ENCODE assay signal across 10 cellular contexts in the genomic region with DNA sequence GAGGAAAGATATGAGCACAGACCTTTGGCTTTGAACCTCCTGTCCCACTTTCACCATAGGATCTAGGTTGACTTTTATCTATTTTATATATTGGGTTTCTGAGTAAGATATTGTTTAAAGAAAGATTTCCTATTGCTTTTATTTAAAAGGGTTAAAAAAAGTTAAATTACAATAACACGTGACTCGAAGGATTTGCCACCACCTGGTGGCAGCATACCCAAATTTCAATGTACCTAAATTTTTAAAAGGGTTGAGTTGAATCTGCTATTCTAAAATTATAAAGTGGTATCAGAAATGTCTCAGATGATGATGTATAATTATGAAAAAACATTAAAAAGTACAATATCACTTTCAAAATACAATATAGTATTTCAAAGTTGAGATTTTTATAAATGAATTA.
DNase-seq lines count a peak whose midpoint lies in the region; ATAC-seq and TF ChIP-seq lines count a peak whose summit lies in the region.
"Had no signal": no experiment of that assay in that cellular context is flagged by ENCODE, and none has a peak within 500 bp of the region (broad histone marks: within the 10 kb centered on the region; RNA-seq: fewer than 3 reads in every experiment).

No MANE protein-coding gene starts in this region.

- H3K27ac ChIP-seq in WERI-Rb-1 (no peak overlapping the region), hepatocyte (no peak overlapping the region), gastrocnemius medialis (no peak overlapping the region)
- H3K27ac ChIP-seq: neutrophil had no signal

- H2AFZ ChIP-seq in hepatocyte = no peak overlapping the region

- H3K4me1 ChIP-seq in hepatocyte (ENCODE audit: insufficient read depth) (peaks cover 6% of the 10 kb centered on the region), gastrocnemius medialis (no peaks in the 10 kb centered on the region)

- TF ChIP-seq POLR2A in gastrocnemius medialis (IDR thresholded peaks at IDR 0.05) = no peak

- no peak for ATAC-seq in gastrocnemius medialis

- 75% methylated on average over 2 of the region's 2 CpGs for WGBS in hepatocyte (ENCODE audit: low lambda C conversion rate, missing lambda C conversion rate)

- H3K9me3 ChIP-seq in WERI-Rb-1 (ENCODE audit: severe bottlenecking) (no peaks in the 10 kb centered on the region), hepatocyte (ENCODE audit: low read depth) (no peaks in the 10 kb centered on the region), gastrocnemius medialis (no peaks in the 10 kb centered on the region)
- H3K9me3 ChIP-seq: neutrophil had no signal

- DNase-seq in AG09319 (ENCODE audit: extremely low read depth, low read depth) = no peak
- DNase-seq in HCEC 1CT = peak; percentile 17
- DNase-seq in WERI-Rb-1 = peak; percentile 17
- DNase-seq in hepatocyte (ENCODE audit: low spot score) = no peak
- no peak for DNase-seq in NK-92 treated with Interleukin-12 subunit alpha and Interleukin-12 subunit beta, amount 100 ng/mL, for 24 hours (lab: John Stamatoyannopoulos, UW)
- DNase-seq in NCI-H1694 (lab: John Stamatoyannopoulos, UW) = no peak
- DNase-seq in NCI-H1092 (lab: John Stamatoyannopoulos, UW) = no peak
- DNase-seq in gastrocnemius medialis = no peak
- DNase-seq: stimulated activated CD8-positive, alpha-beta memory T cell treated with anti-CD3 and anti-CD28 coated beads, Interleukin-4, amount 100 ng/mL, for 48 hours had no signal

- H3K79me2 ChIP-seq in hepatocyte = no peaks in the 10 kb centered on the region

- intact Hi-C loops in gastrocnemius medialis (cut with DNase I; ENCODE audit: low total_unique reads) = no loop called here

- H3K4me2 ChIP-seq in hepatocyte = no peak overlapping the region

- no peaks in the 10 kb centered on the region for H3K9me2 ChIP-seq in hepatocyte (replicated peaks; ENCODE audit: insufficient read depth)

- H3K4me3 ChIP-seq in WERI-Rb-1 (ENCODE audit: low read depth, low read length) (no peak overlapping the region), hepatocyte (no peak overlapping the region), gastrocnemius medialis (no peak overlapping the region)

- no peaks in the 10 kb centered on the region for H3K36me3 ChIP-seq in WERI-Rb-1
- no peaks in the 10 kb centered on the region for H3K36me3 ChIP-seq in hepatocyte (replicated peaks; ENCODE audit: insufficient read depth, low read depth)
- no peaks in the 10 kb centered on the region for H3K36me3 ChIP-seq in gastrocnemius medialis
- H3K36me3 ChIP-seq: neutrophil had no signal

- in situ Hi-C loops in gastrocnemius medialis (cut with MboI; ENCODE audit: low sequenced_read_pairs in 4 of 4) = no loop called here

- H4K20me1 ChIP-seq in hepatocyte (ENCODE audit: insufficient read depth, poor library complexity, severe bottlenecking) = no peaks in the 10 kb centered on the region

- TF ChIP-seq CTCF in AG09319 (IDR thresholded peaks at IDR 0.05; ENCODE audit: low read depth, low read length) (peak; percentile 34), WERI-Rb-1 (IDR thresholded peaks at IDR 0.05; ENCODE audit: low read depth, low read length) (no peak), hepatocyte (IDR thresholded peaks at IDR 0.05; ENCODE audit: poor library complexity) (peak; percentile 34), gastrocnemius medialis (IDR thresholded peaks at IDR 0.05 in 4 of 5, conservative IDR thresholded peaks at IDR 0.05 in 1 of 5) (peak in 2 of 5 experiments; percentile 12 to 26)

- H3K27me3 ChIP-seq in WERI-Rb-1 (ENCODE audit: insufficient read depth, low read depth, severe bottlenecking) (no peaks in the 10 kb centered on the region), hepatocyte (no peaks in the 10 kb centered on the region), gastrocnemius medialis (no peaks in the 10 kb centered on the region)

Comparison
In these comparisons a context has a peak if more than half of its experiments do, and no peak if none do; other contexts are left out.
1. DNase-seq: peak in HCEC 1CT (single experiment) and WERI-Rb-1 (single experiment); none in AG09319 (single experiment), hepatocyte (single experiment), NK-92 treated with Interleukin-12 subunit alpha and Interleukin-12 subunit beta, amount 100 ng/mL, for 24 hours (single experiment), NCI-H1694 (single experiment), NCI-H1092 (single experiment) and gastrocnemius medialis (0 of 2).